Comparison of ENCODE assay signal across 9 cellular contexts in the genomic region with DNA sequence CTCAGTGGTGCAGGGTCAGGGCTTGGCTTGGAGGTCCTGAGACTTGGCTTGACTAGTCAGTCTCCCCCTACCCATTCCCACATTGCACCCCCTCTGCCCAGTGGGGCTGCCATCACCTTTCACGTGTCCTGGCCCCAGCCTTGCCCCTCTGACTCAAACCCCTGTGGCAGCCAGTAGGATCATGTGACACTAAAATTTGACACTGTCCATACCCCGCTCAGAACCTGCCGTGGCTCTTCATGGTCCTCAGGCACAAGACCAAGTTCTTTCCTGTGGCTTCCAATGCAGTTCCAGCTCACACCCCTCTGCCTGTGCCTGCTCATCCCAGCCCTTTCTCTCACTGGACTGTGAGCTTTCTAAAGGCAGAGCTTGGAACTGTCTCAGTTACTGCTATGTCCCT. TPM values are rescaled to one million over a fixed set of nuclear protein-coding genes. Genes with fewer than 3 reads are reported as not detected.
A peak's percentile ranks its signal among the peaks of the same experiment; 100 is the strongest.
DNase-seq lines count a peak whose midpoint lies in the region; ATAC-seq and TF ChIP-seq lines count a peak whose summit lies in the region.
"Had no signal": no experiment of that assay in that cellular context is flagged by ENCODE, and none has a peak within 500 bp of the region (broad histone marks: within the 10 kb centered on the region; RNA-seq: fewer than 3 reads in every experiment).

No MANE protein-coding gene starts in this region.

- H2BK15ac ChIP-seq in IMR-90 (ENCODE audit: low read depth, low read length), result no peak overlapping the region

- H3K4me3 Mint-ChIP-seq in CD4-positive, alpha-beta memory T cell, result peak overlapping the region; percentile 70 to 99 (median 80)
- peak overlapping the region; percentile 96 to 100 (median 99) for H3K4me3 Mint-ChIP-seq in brain

- no peak overlapping the region for H2BK5ac ChIP-seq in IMR-90 (ENCODE audit: low read depth, low read length, poor library complexity, severe bottlenecking)

- no peak overlapping the region for H2BK20ac ChIP-seq in IMR-90 (ENCODE audit: low read depth, low read length)

- intact Hi-C loops in CD4-positive, alpha-beta memory T cell (cut with micrococcal nuclease), result loop anchor here (10.0 kb wide), 2 partner anchors 238 to 472 kb away; a partner anchor contains a TSS
- intact Hi-C loops in IMR-90 (cut with micrococcal nuclease), result no loop called here

- CTCF ChIA-PET in CD4-positive, alpha-beta memory T cell (lab: Charles Lee; ENCODE audit: partially characterized antibody), result interaction anchor here (1.3 to 3.4 kb wide), 3 partner anchors 11 to 554 kb away, joined by 4 to 31 read pairs (median 9); a partner anchor contains a TSS
- CTCF ChIA-PET in IMR-90 (lab: Yijun Ruan, JAX), result interaction anchor here (0.9 to 1.1 kb wide), 3 partner anchors 8 to 132 kb away, joined by 3 to 5 read pairs (median 3); a partner anchor contains a TSS

- peak in 1 of 5 donors; percentile 32 for DNase-seq in CD4-positive, alpha-beta memory T cell
- DNase-seq in IMR-90 (no peak), osteoblast (ENCODE audit: insufficient read length, low spot score, missing footprints) (no peak)
- no peak for DNase-seq in stimulated activated naive CD4-positive, alpha-beta T cell treated with Interleukin-2 at 50 U/mL for 16 hours (lab: John Stamatoyannopoulos, UW)
- DNase-seq: head of caudate nucleus, NCI-H187 had no signal

- H2AK9ac ChIP-seq in IMR-90 (replicated peaks; ENCODE audit: low read depth, low read length, poor library complexity), result peak overlapping the region; percentile 33

- no peak overlapping the region for H3K9ac ChIP-seq in IMR-90 (ENCODE audit: low read depth, low read length)

- peak overlapping the region in 3 of 7 donors; percentile 37 to 81 (median 54) for H3K27ac Mint-ChIP-seq in CD4-positive, alpha-beta memory T cell
- H3K27ac Mint-ChIP-seq in brain, result peak overlapping the region in 4 of 5 experiments; percentile 9 to 97 (median 72)

- H3K9me3 ChIP-seq in CD4-positive, alpha-beta memory T cell (ENCODE audit: control insufficient read depth in 1 of 2, low read length in 2 of 2), result no peaks in the 10 kb centered on the region
- H3K9me3 ChIP-seq in IMR-90 (ENCODE audit: control insufficient read depth, insufficient read depth, low read length) (no peaks in the 10 kb centered on the region), osteoblast (ENCODE audit: low read depth, low read length) (no peaks in the 10 kb centered on the region)

- ATAC-seq in IMR-90 (ENCODE audit: low read depth), result no peak
- no peak for ATAC-seq in GM18520 (IDR thresholded peaks at IDR 0.05; ENCODE audit: unreplicated experiment)
- no peak for ATAC-seq in HG03159 (IDR thresholded peaks at IDR 0.05; ENCODE audit: unreplicated experiment)

- H4K5ac ChIP-seq in IMR-90 (ENCODE audit: low read depth, low read length), result no peak overlapping the region

- peaks cover 51% of the 10 kb centered on the region for H4K20me1 ChIP-seq in IMR-90 (ENCODE audit: insufficient read depth, low read length)
- H4K20me1 ChIP-seq in osteoblast (ENCODE audit: insufficient read depth, low read length), result peaks cover 42% of the 10 kb centered on the region

- no peak overlapping the region for H2AK5ac ChIP-seq in IMR-90 (ENCODE audit: low read depth, low read length)

- H3K27me3 ChIP-seq in CD4-positive, alpha-beta memory T cell (ENCODE audit: insufficient read depth, low read length), result no peaks in the 10 kb centered on the region
- H3K27me3 ChIP-seq in IMR-90 (ENCODE audit: control insufficient read depth, insufficient read depth, low read length), result no peaks in the 10 kb centered on the region
- H3K27me3 ChIP-seq in osteoblast (ENCODE audit: insufficient read depth, low read length), result no peaks in the 10 kb centered on the region

- H3K79me1 ChIP-seq in IMR-90 (ENCODE audit: low read depth in 1 of 2, low read length in 2 of 2), result peaks cover 24 to 63% of the 10 kb centered on the region in 2 experiments; a peak in 3 of 4 replicates

- no peak overlapping the region for H2BK120ac ChIP-seq in IMR-90 (ENCODE audit: low read depth, low read length)

- H3K27ac ChIP-seq in CD4-positive, alpha-beta memory T cell (ENCODE audit: low read depth, low read length), result no peak overlapping the region
- H3K27ac ChIP-seq in IMR-90 (ENCODE audit: insufficient read depth, low read length) (no peak overlapping the region), osteoblast (ENCODE audit: low read depth, low read length) (peak overlapping the region; percentile 95)

- no peak overlapping the region for H3K56ac ChIP-seq in IMR-90 (ENCODE audit: extremely low read depth, insufficient read depth, low read length)

- BruUV-seq in IMR-90 (replicated peaks; lab: Mats Ljungman, UMichigan), result no TSS peak

- H3K4me1 ChIP-seq in CD4-positive, alpha-beta memory T cell (ENCODE audit: insufficient read depth, low read length), result peaks cover 30% of the 10 kb centered on the region
- peaks cover 12% of the 10 kb centered on the region for H3K4me1 ChIP-seq in IMR-90 (ENCODE audit: control insufficient read depth, insufficient read depth, low read length)
- peaks cover 15% of the 10 kb centered on the region for H3K4me1 ChIP-seq in osteoblast (ENCODE audit: insufficient read depth, low read length)

- no peak for TF ChIP-seq RAD21 in IMR-90 (IDR thresholded peaks at IDR 0.05; ENCODE audit: low read length)

- TF ChIP-seq POLR2A in IMR-90 (IDR thresholded peaks at IDR 0.05; ENCODE audit: low read depth, low read length), result no peak

- H3K23ac ChIP-seq in IMR-90 (ENCODE audit: low read depth, low read length), result peak overlapping the region; percentile 23; the same call in 1 of the 2 replicates

- H3K9me1 ChIP-seq in IMR-90 (ENCODE audit: insufficient read depth, low read length), result peaks cover 24% of the 10 kb centered on the region

- no peak overlapping the region for H3K4ac ChIP-seq in IMR-90 (ENCODE audit: low read depth, low read length)

- peaks cover 19 to 35% (median 24%) of the 10 kb centered on the region in 4 donors for H3K4me1 Mint-ChIP-seq in CD4-positive, alpha-beta memory T cell
- peaks cover 24% of the 10 kb centered on the region for H3K4me1 Mint-ChIP-seq in brain

- no peaks in the 10 kb centered on the region for H3K9me3 Mint-ChIP-seq in CD4-positive, alpha-beta memory T cell
- peaks cover 0 to 2% (median 0%) of the 10 kb centered on the region in 5 experiments for H3K9me3 Mint-ChIP-seq in brain

- H3K14ac ChIP-seq in IMR-90 (replicated peaks; ENCODE audit: low read depth, low read length), result no peak overlapping the region

- no peak overlapping the region for H4K91ac ChIP-seq in IMR-90 (ENCODE audit: insufficient read depth, low read depth, low read length)

- H2AFZ ChIP-seq in IMR-90 (replicated peaks; ENCODE audit: low read length, poor library complexity) (no peak overlapping the region), osteoblast (ENCODE audit: low read length) (no peak overlapping the region)

- H3K4me2 ChIP-seq in IMR-90 (ENCODE audit: low read depth, low read length) (no peak overlapping the region), osteoblast (ENCODE audit: insufficient read depth, low read length) (peak overlapping the region; percentile 88)

- no peak for TF ChIP-seq CTCF in IMR-90 (conservative IDR thresholded peaks at IDR 0.05; ENCODE audit: low read depth, low read length)
- no peak for TF ChIP-seq CTCF in brain (conservative IDR thresholded peaks at IDR 0.05)
- TF ChIP-seq CTCF in osteoblast (IDR thresholded peaks at IDR 0.05; ENCODE audit: extremely low read depth, low read depth, low read length), result no peak

- no peak overlapping the region for H3K4me3 ChIP-seq in CD4-positive, alpha-beta memory T cell (ENCODE audit: low read length in 2 of 2)
- H3K4me3 ChIP-seq in IMR-90 (ENCODE audit: insufficient read depth, low read depth, low read length) (no peak overlapping the region), osteoblast (ENCODE audit: insufficient read depth, low read length) (peak overlapping the region; percentile 98)

- dilution Hi-C loops in IMR-90 (cut with HindIII; ENCODE audit: low sequenced_read_pairs, unreplicated experiment), result no loop called here

- in situ Hi-C loops in IMR-90 (cut with MboI; ENCODE audit: low sequenced_read_pairs), result no loop called here

- 96% methylated on average over 3 of the region's 3 CpGs; no CpG with 5 or more reads in 1 of the 2 experiments for WGBS in IMR-90 (ENCODE audit: extremely low coverage in 2 of 2, insufficient read length in 1 of 2), 2 experiments

- H3K36me3 Mint-ChIP-seq in CD4-positive, alpha-beta memory T cell, result peaks cover 35 to 39% of the 10 kb centered on the region in 2 donors
- H3K36me3 Mint-ChIP-seq in brain, result peaks cover 40% of the 10 kb centered on the region

- H3K18ac ChIP-seq in IMR-90 (ENCODE audit: low read depth, low read length), result no peak overlapping the region

- no peak overlapping the region for H4K8ac ChIP-seq in IMR-90 (ENCODE audit: low read depth in 2 of 2, low read length in 2 of 2)

- peaks cover 0 to 2% of the 10 kb centered on the region in 2 donors for H3K27me3 Mint-ChIP-seq in CD4-positive, alpha-beta memory T cell
- peaks cover 9% of the 10 kb centered on the region for H3K27me3 Mint-ChIP-seq in brain

- H3K36me3 ChIP-seq in CD4-positive, alpha-beta memory T cell (ENCODE audit: insufficient read depth, low read length), result peaks cover 34% of the 10 kb centered on the region
- peaks cover 35% of the 10 kb centered on the region for H3K36me3 ChIP-seq in IMR-90 (ENCODE audit: control insufficient read depth, insufficient read depth, low read length)
- H3K36me3 ChIP-seq in osteoblast (ENCODE audit: insufficient read depth, low read length), result peaks cover 39% of the 10 kb centered on the region

- peaks cover 65% of the 10 kb centered on the region for H3K79me2 ChIP-seq in osteoblast (ENCODE audit: insufficient read depth, low read length)

- POLR2A ChIA-PET in CD4-positive, alpha-beta memory T cell (lab: Charles Lee; ENCODE audit: partially characterized antibody), result interaction anchor here (1.4 to 5.7 kb wide), 3 partner anchors 9 to 19 kb away, joined by 7 to 78 read pairs (median 14); a partner anchor contains a TSS
- POLR2A ChIA-PET in IMR-90 (lab: Charles Lee; ENCODE audit: unreplicated experiment), result no interaction called here

RNA-seq across cellular contexts. Expression of a gene that starts 2.2 kb away (rescaled TPM):
- 10 to 100 TPM; 89.6 to 90.6 TPM for total RNA-seq in CD4-positive, alpha-beta memory T cell
- polyA plus RNA-seq in CD4-positive, alpha-beta memory T cell, result 100 to 1,000 TPM; 178 to 197 TPM
- total RNA-seq in IMR-90 (2012; rRNA removed) (502 and 644 TPM in 2 replicates), osteoblast (285 and 299 TPM in 2 replicates)
- polyA plus RNA-seq in IMR-90 (2012; rRNA removed) (475 and 538 TPM in 2 replicates), brain (ENCODE audit: insufficient read depth, low read depth, low replicate concordance) (293 TPM)
- 171 and 501 TPM in 2 replicates for polyA plus RNA-seq in IMR-90 (2012; cell fraction: cytosol; rRNA removed)
- 160 and 200 TPM in 2 replicates for polyA plus RNA-seq in IMR-90 (2012; cell fraction: nucleus; rRNA removed; ENCODE audit: low replicate concordance)

RNA-seq across cellular contexts. Expression of a gene that starts 11.3 kb away (rescaled TPM):
- total RNA-seq in CD4-positive, alpha-beta memory T cell, result under 1 TPM in 1 of 2 experiments, not detected in 1; 0.15 TPM
- not detected for polyA plus RNA-seq in CD4-positive, alpha-beta memory T cell
- total RNA-seq in IMR-90 (2012; rRNA removed), result under 0.01 TPM in 1 of 2 replicates, not detected in the other
- polyA plus RNA-seq in IMR-90 (2012; rRNA removed), result 0.65 and 0.99 TPM in 2 replicates
- 0.75 and 0.95 TPM in 2 replicates for polyA plus RNA-seq in IMR-90 (2012; cell fraction: cytosol; rRNA removed)
- 1.5 and 2.8 TPM in 2 replicates for polyA plus RNA-seq in IMR-90 (2012; cell fraction: nucleus; rRNA removed; ENCODE audit: low replicate concordance)
- polyA plus RNA-seq in brain (ENCODE audit: insufficient read depth, low read depth, low replicate concordance), result 3.3 TPM
- total RNA-seq in osteoblast, result 0.29 and 0.36 TPM in 2 replicates

RNA-seq across cellular contexts. Expression of a gene that starts 11.9 kb away (rescaled TPM):
- 1 to 10 TPM; 3.0 to 3.8 TPM for total RNA-seq in CD4-positive, alpha-beta memory T cell
- under 1 TPM in 1 of 2 donors, not detected in 1; 0.07 TPM for polyA plus RNA-seq in CD4-positive, alpha-beta memory T cell
- total RNA-seq in IMR-90 (2012; rRNA removed) (0.56 and 0.90 TPM in 2 replicates), osteoblast (1.8 and 2.2 TPM in 2 replicates)
- polyA plus RNA-seq in IMR-90 (2012; rRNA removed) (6.3 and 7.9 TPM in 2 replicates), brain (ENCODE audit: insufficient read depth, low read depth, low replicate concordance) (2.6 TPM)
- polyA plus RNA-seq in IMR-90 (2012; cell fraction: cytosol; rRNA removed), result 2.4 and 2.8 TPM in 2 replicates
- 22.6 and 23.9 TPM in 2 replicates for polyA plus RNA-seq in IMR-90 (2012; cell fraction: nucleus; rRNA removed; ENCODE audit: low replicate concordance)

RNA-seq across cellular contexts. Expression of a gene that starts 26.3 kb away (rescaled TPM):
- total RNA-seq in CD4-positive, alpha-beta memory T cell, result 10 to 100 TPM; 53.1 to 53.8 TPM
- polyA plus RNA-seq in CD4-positive, alpha-beta memory T cell, result 10 to 100 TPM; 18.2 to 22.2 TPM
- 3.6 and 4.2 TPM in 2 replicates for total RNA-seq in IMR-90 (2012; rRNA removed)
- 17.9 and 20.8 TPM in 2 replicates for polyA plus RNA-seq in IMR-90 (2012; rRNA removed)
- polyA plus RNA-seq in IMR-90 (2012; cell fraction: cytosol; rRNA removed), result 23.6 and 30.4 TPM in 2 replicates
- polyA plus RNA-seq in IMR-90 (2012; cell fraction: nucleus; rRNA removed; ENCODE audit: low replicate concordance), result 52.8 and 101 TPM in 2 replicates
- polyA plus RNA-seq in brain (ENCODE audit: insufficient read depth, low read depth, low replicate concordance), result 16.6 TPM
- 12.1 and 14.1 TPM in 2 replicates for total RNA-seq in osteoblast

RNA-seq across cellular contexts. Expression of a gene that starts 40.9 kb away (rescaled TPM):
- total RNA-seq in CD4-positive, alpha-beta memory T cell, result 10 to 100 TPM; 23.3 to 27.0 TPM
- polyA plus RNA-seq in CD4-positive, alpha-beta memory T cell, result 1 to 10 TPM; 2.2 to 3.7 TPM
- total RNA-seq in IMR-90 (2012; rRNA removed) (0.18 TPM in 1 of 2 replicates, not detected in the other), osteoblast (1.2 and 2.2 TPM in 2 replicates)
- polyA plus RNA-seq in IMR-90 (2012; rRNA removed) (0.16 and 0.34 TPM in 2 replicates), brain (ENCODE audit: insufficient read depth, low read depth, low replicate concordance) (3.2 TPM)
- polyA plus RNA-seq in IMR-90 (2012; cell fraction: cytosol; rRNA removed), result 0.08 and 0.21 TPM in 2 replicates
- polyA plus RNA-seq in IMR-90 (2012; cell fraction: nucleus; rRNA removed; ENCODE audit: low replicate concordance), result 1.1 and 1.9 TPM in 2 replicates
